7 cellular contexts compared by ENCODE assay signal in genomic region chr14:59274991-59275391, GRCh38.
DNase-seq lines count a peak whose midpoint lies in the region; ATAC-seq and TF ChIP-seq lines count a peak whose summit lies in the region.

No MANE protein-coding gene starts in this region.

- H3K9me3 Mint-ChIP-seq in activated naive CD4-positive, alpha-beta T cell treated with anti-CD3 and anti-CD28 coated beads, Interleukin-2, amount 50 U/mL, for 72 hours = peaks cover 0 to 3% of the 10 kb centered on the region in 2 donors

- intact Hi-C loops in esophagus squamous epithelium (cut with DNase I) = no loop called here

- TF ChIP-seq POLR2A in esophagus squamous epithelium (IDR thresholded peaks at IDR 0.05) (no peak), suprapubic skin (IDR thresholded peaks at IDR 0.05) (no peak)

- TF ChIP-seq EP300 in suprapubic skin (IDR thresholded peaks at IDR 0.05) = no peak

- H3K36me3 ChIP-seq in esophagus squamous epithelium (peaks cover 0 to under 1% (median 0%) of the 10 kb centered on the region in 3 donors), suprapubic skin (no peaks in the 10 kb centered on the region)

- H3K36me3 Mint-ChIP-seq in activated naive CD4-positive, alpha-beta T cell treated with anti-CD3 and anti-CD28 coated beads, Interleukin-2, amount 50 U/mL, for 72 hours = no peaks in the 10 kb centered on the region

- H3K4me1 ChIP-seq in esophagus squamous epithelium (peaks cover 16 to 59% (median 31%) of the 10 kb centered on the region in 3 donors), suprapubic skin (peaks cover 46% of the 10 kb centered on the region)

- H3K4me3 ChIP-seq in esophagus squamous epithelium (no peak overlapping the region), suprapubic skin (no peak overlapping the region)

- ATAC-seq in GM18907 (IDR thresholded peaks at IDR 0.05; ENCODE audit: unreplicated experiment) (peak; percentile 69), HG02678 (IDR thresholded peaks at IDR 0.05; ENCODE audit: unreplicated experiment) (peak; percentile 61)
- ATAC-seq in activated naive CD4-positive, alpha-beta T cell treated with anti-CD3 and anti-CD28 coated beads, Interleukin-2, amount 50 U/mL, for 72 hours = no peak

- no peak overlapping the region for H3K27ac Mint-ChIP-seq in activated naive CD4-positive, alpha-beta T cell treated with anti-CD3 and anti-CD28 coated beads, Interleukin-2, amount 50 U/mL, for 72 hours

- H3K27me3 ChIP-seq in esophagus squamous epithelium = no peaks in the 10 kb centered on the region
- no peaks in the 10 kb centered on the region for H3K27me3 ChIP-seq in suprapubic skin

- TF ChIP-seq CTCF in esophagus squamous epithelium (IDR thresholded peaks at IDR 0.05) (no peak), suprapubic skin (IDR thresholded peaks at IDR 0.05) (no peak)

- H3K9me3 ChIP-seq in esophagus squamous epithelium = no peaks in the 10 kb centered on the region
- no peaks in the 10 kb centered on the region for H3K9me3 ChIP-seq in suprapubic skin

- WGBS in esophagus squamous epithelium, 2 donors = 25 to 37% methylated on average over 2 to 3 of the region's 3 CpGs
- WGBS in suprapubic skin = 29% methylated on average over 3 of the region's 3 CpGs

- DNase-seq in NCI-H524 (lab: John Stamatoyannopoulos, UW) = peak; percentile 99 to 100
- no peak for DNase-seq in esophagus squamous epithelium (lab: John Stamatoyannopoulos, UW)
- no peak for DNase-seq in suprapubic skin (ENCODE audit: low spot score in 2 of 2)
- DNase-seq in stimulated activated CD8-positive, alpha-beta memory T cell treated with anti-CD3 and anti-CD28 coated beads, Interleukin-4, amount 100 ng/mL, for 48 hours = no peak
- no peak for DNase-seq in activated naive CD4-positive, alpha-beta T cell treated with anti-CD3 and anti-CD28 coated beads, Interleukin-2, amount 50 U/mL, for 72 hours (ENCODE audit: low spot score in 2 of 2)

- peak overlapping the region; percentile 56 to 75 (median 66) for H3K27ac ChIP-seq in esophagus squamous epithelium
- peak overlapping the region; percentile 74 for H3K27ac ChIP-seq in suprapubic skin

Comparison
In these comparisons a context has a peak if more than half of its experiments do, and no peak if none do; other contexts are left out.
1. ATAC-seq: peak in GM18907 (single experiment) and HG02678 (single experiment); none in activated naive CD4-positive, alpha-beta T cell treated with anti-CD3 and anti-CD28 coated beads, Interleukin-2, amount 50 U/mL, for 72 hours (0 of 2).
2. DNase-seq: peak in NCI-H524 (2 of 2); none in esophagus squamous epithelium (single experiment), suprapubic skin (0 of 2), stimulated activated CD8-positive, alpha-beta memory T cell treated with anti-CD3 and anti-CD28 coated beads, Interleukin-4, amount 100 ng/mL, for 48 hours (single experiment) and activated naive CD4-positive, alpha-beta T cell treated with anti-CD3 and anti-CD28 coated beads, Interleukin-2, amount 50 U/mL, for 72 hours (0 of 2).